9 cellular contexts compared by ENCODE assay signal in the genomic region with DNA sequence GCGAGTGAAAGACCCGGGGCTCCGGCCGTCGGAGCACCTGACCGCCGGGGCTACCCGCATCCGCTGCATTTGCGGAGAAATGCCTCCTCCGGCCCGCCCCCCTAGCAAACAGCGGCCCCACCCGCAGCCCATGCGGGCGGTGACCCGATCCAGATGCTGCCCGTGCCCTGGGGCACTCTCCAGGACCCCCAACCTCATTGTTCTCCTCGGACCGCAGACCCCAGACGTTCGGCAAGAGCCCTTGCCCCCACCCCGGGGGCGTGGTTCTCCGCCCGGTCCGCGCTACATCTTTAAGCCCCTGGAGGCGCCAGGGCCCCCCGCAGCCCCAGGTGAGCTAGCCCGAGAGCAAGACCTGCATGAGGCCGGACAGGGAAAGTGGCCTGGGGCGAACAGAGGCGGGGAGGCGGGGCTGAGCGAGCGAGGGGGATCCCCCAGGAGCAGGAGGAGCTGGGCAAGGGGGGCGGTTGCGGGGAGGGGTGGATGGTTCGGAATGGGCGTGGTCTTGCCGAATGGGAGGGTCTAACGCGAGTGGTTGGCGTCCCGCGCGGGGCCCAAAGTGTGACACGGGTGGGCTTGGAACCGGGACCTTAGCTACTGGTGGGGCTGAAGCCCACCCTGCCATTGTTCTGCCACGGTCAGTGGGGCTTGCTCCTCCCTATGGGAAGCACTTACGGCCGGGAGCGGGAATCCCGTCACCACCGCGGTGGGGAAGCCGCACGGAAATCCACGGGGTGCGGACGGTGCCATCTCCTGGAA. TPM values are rescaled to one million over a fixed set of nuclear protein-coding genes. Genes with fewer than 3 reads are reported as not detected.
DNase-seq lines count a peak whose midpoint lies in the region; ATAC-seq and TF ChIP-seq lines count a peak whose summit lies in the region.
"Had no signal": no experiment of that assay in that cellular context is flagged by ENCODE, and none has a peak within 500 bp of the region (broad histone marks: within the 10 kb centered on the region; RNA-seq: fewer than 3 reads in every experiment).

No MANE protein-coding gene starts in this region.

- in situ Hi-C loops in GM13976 (cut with MboI; ENCODE audit: low sequenced_read_pairs, unreplicated experiment) = no loop called here

- peak; percentile 85 for DNase-seq in GM13976 (ENCODE audit: low spot score)
- peak; percentile 64 for DNase-seq in activated CD8-positive, alpha-beta memory T cell treated with anti-CD3 and anti-CD28 coated beads, Interleukin-2, amount 50 U/mL, for 4 hours
- no peak for DNase-seq in fibroblast of villous mesenchyme (ENCODE audit: low read depth)
- peak; percentile 16 to 33 for DNase-seq in stimulated activated CD4-positive, alpha-beta T cell treated with anti-CD3 and anti-CD28 coated beads, Interleukin-15, amount 100 ng/mL, for 48 hours (ENCODE audit: low read depth in 2 of 2)
- DNase-seq in caudate nucleus (lab: John Stamatoyannopoulos, UW) = no peak
- DNase-seq in NCI-H1048 (lab: John Stamatoyannopoulos, UW) = no peak
- DNase-seq: SHP77 treated with DMSO at 0.1 percent for 48 hours had no signal

- no peak overlapping the region for H3K27ac ChIP-seq in caudate nucleus (ENCODE audit: low read depth, low read length)

- TF ChIP-seq CTCF in GM13976 (IDR thresholded peaks at IDR 0.05; ENCODE audit: borderline replicate concordance, control extremely low read depth, extremely low read depth, insufficient read depth, missing control alignments) = no peak
- no peak for TF ChIP-seq CTCF in fibroblast of villous mesenchyme (IDR thresholded peaks at IDR 0.05; ENCODE audit: insufficient read depth, low read depth, low read length)

- ATAC-seq in GM21360 (IDR thresholded peaks at IDR 0.05; ENCODE audit: unreplicated experiment) = no peak
- ATAC-seq in HG03571 (IDR thresholded peaks at IDR 0.05; ENCODE audit: unreplicated experiment) = no peak

- H3K4me3 ChIP-seq in fibroblast of villous mesenchyme (ENCODE audit: low read depth, low read length) = peak overlapping the region; percentile 43

RNA-seq across cellular contexts. Expression of a gene that starts 6.3 kb away (rescaled TPM):
- not detected in 2 replicates for total RNA-seq in fibroblast of villous mesenchyme

RNA-seq across cellular contexts. Expression of a gene that starts 12.3 kb away (rescaled TPM):
- not detected in 2 replicates for total RNA-seq in fibroblast of villous mesenchyme

RNA-seq across cellular contexts. Expression of a gene that starts 42.5 kb away (rescaled TPM):
- total RNA-seq in fibroblast of villous mesenchyme = not detected in 2 replicates

RNA-seq across cellular contexts. Expression of a gene that starts 50.4 kb away (rescaled TPM):
- total RNA-seq in fibroblast of villous mesenchyme = not detected in 2 replicates

RNA-seq across cellular contexts. Expression of a gene that starts 53.8 kb away (rescaled TPM):
- total RNA-seq in fibroblast of villous mesenchyme = 2.9 and 5.6 TPM in 2 replicates

Comparison
In these comparisons a context has a peak if more than half of its experiments do, and no peak if none do; other contexts are left out.
1. DNase-seq: peak in GM13976 (single experiment), activated CD8-positive, alpha-beta memory T cell treated with anti-CD3 and anti-CD28 coated beads, Interleukin-2, amount 50 U/mL, for 4 hours (single experiment) and stimulated activated CD4-positive, alpha-beta T cell treated with anti-CD3 and anti-CD28 coated beads, Interleukin-15, amount 100 ng/mL, for 48 hours (2 of 2); none in fibroblast of villous mesenchyme (single experiment), caudate nucleus (0 of 61) and NCI-H1048 (single experiment).